In the genomic region with DNA sequence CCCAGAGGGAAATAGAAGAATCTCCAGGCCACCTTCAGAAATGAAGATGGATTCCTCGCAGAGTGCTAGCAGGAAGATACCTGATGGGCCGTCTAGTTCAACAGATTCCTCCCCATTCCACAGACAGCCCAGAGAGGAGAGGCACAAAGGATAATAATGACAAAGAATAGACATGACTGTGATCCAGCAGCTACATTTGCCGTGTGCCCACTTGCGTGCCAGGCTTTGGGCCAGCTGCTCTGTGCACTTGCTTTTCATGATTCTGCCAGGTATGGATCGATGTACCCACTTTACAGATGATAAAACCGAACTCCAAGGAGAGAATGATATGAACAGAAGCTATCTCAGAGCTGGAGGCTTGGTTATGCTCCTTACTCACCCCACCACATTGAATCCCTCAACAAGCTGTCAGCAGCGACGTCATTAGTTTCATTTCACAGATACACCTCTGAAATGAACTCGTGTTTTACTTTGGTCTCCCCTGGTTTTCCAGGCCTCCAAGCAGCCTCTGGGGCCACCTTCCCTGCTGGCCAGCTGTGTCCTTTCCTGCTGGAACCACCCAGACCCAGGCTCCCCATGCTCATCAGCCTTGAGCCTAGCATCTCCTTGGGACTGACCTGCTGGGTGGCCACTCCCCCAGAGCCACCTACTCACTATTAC, we compare ENCODE assay signal across 16 cellular contexts. TPM values are rescaled to one million over a fixed set of nuclear protein-coding genes. Genes with fewer than 3 reads are reported as not detected.
DNase-seq lines count a peak whose midpoint lies in the region; ATAC-seq and TF ChIP-seq lines count a peak whose summit lies in the region.
"Had no signal": no experiment of that assay in that cellular context is flagged by ENCODE, and none has a peak within 500 bp of the region (broad histone marks: within the 10 kb centered on the region; RNA-seq: fewer than 3 reads in every experiment).

No MANE protein-coding gene starts in this region.

- intact Hi-C loops in Caco-2 (cut with micrococcal nuclease; ENCODE audit: unreplicated experiment), result no loop called here

- H3K9me3 ChIP-seq in Caco-2, result peaks cover 9% of the 10 kb centered on the region; the same call in 1 of the 2 replicates

- no peaks in the 10 kb centered on the region for H3K4me1 Mint-ChIP-seq in Caco-2 (ENCODE audit: low read depth, unreplicated experiment)

- H3K36me3 ChIP-seq in Caco-2 (ENCODE audit: control insufficient read depth, insufficient read depth, low read length), result no peaks in the 10 kb centered on the region

- no peak overlapping the region for H3K4me3 ChIP-seq in Caco-2 (ENCODE audit: low read depth, low read length)

- peak; percentile 33 for DNase-seq in islet precursor cell
- DNase-seq in DMS 273 treated with DMSO at 0.1 percent for 48 hours (lab: John Stamatoyannopoulos, UW), result no peak
- no peak for DNase-seq in RWPE1 (ENCODE audit: low spot score)
- no peak for DNase-seq in activated T-cell treated with anti-CD3 and anti-CD28 coated beads, Interleukin-2, amount 50 U/mL, for 1 hour
- DNase-seq in Caco-2, result no peak
- DNase-seq: activated CD8-positive, alpha-beta T cell treated with anti-CD3 and anti-CD28 coated beads for 36 hours; activated naive CD4-positive, alpha-beta T cell treated with Interleukin-2 at 50 U/mL for 16 hours; GDM1; mesenchymal stem cell; stimulated activated naive CD4-positive, alpha-beta T cell treated with Interleukin-2 at 50 U/mL for 16 hours had no signal

- ATAC-seq in GM18499 (IDR thresholded peaks at IDR 0.05; ENCODE audit: insufficient read depth, unreplicated experiment) (peak; percentile 22), GM19467 (IDR thresholded peaks at IDR 0.05; ENCODE audit: unreplicated experiment) (peak; percentile 21), HG03139 (IDR thresholded peaks at IDR 0.05; ENCODE audit: unreplicated experiment) (peak; percentile 9)
- ATAC-seq: activated CD8-positive, alpha-beta T cell treated with anti-CD3 and anti-CD28 coated beads for 36 hours had no signal

- peaks cover 6% of the 10 kb centered on the region for H3K36me3 Mint-ChIP-seq in Caco-2 (ENCODE audit: insufficient read depth, unreplicated experiment)
- H3K36me3 Mint-ChIP-seq: CD14-positive monocyte had no signal

- H3K27me3 ChIP-seq in Caco-2 (replicated peaks; ENCODE audit: control insufficient read depth, insufficient read depth, low read length), result no peaks in the 10 kb centered on the region

- no peaks in the 10 kb centered on the region for H3K4me1 ChIP-seq in Caco-2

- no peak overlapping the region for H3K27ac Mint-ChIP-seq in Caco-2 (ENCODE audit: unreplicated experiment)
- H3K27ac Mint-ChIP-seq: activated CD8-positive, alpha-beta T cell treated with anti-CD3 and anti-CD28 coated beads for 36 hours; T-helper 1 cell treated with Interleukin-12 subunit alpha and Interleukin-12 subunit beta and Interleukin-4 antibody, amounts not matched to agents 30 μg/mL and 1 μg/mL, for 36 hours had no signal

- peaks cover 9% of the 10 kb centered on the region for H3K9me3 Mint-ChIP-seq in Caco-2 (ENCODE audit: unreplicated experiment)

- POLR2A ChIA-PET in RWPE1 (lab: Yijun Ruan, JAX; ENCODE audit: low non-redundant PET) (no interaction called here), Caco-2 (lab: Charles Lee) (no interaction called here)

- H3K27me3 Mint-ChIP-seq in Caco-2 (ENCODE audit: insufficient read depth, unreplicated experiment), result peaks cover 13% of the 10 kb centered on the region

- H3K27ac ChIP-seq in RWPE1, result no peak overlapping the region

- no TSS peak for BruUV-seq in Caco-2 (replicated peaks; lab: Mats Ljungman, UMichigan)

- CTCF ChIA-PET in RWPE1 (lab: Yijun Ruan, JAX) (no interaction called here), Caco-2 (lab: Charles Lee) (interaction anchor here (0.6 kb wide), 1 partner anchor 17 kb away, joined by 4 read pairs; no protein-coding TSS in a partner anchor)

- TF ChIP-seq CTCF in RWPE1 (conservative IDR thresholded peaks at IDR 0.05; ENCODE audit: low read depth) (no peak), Caco-2 (IDR thresholded peaks at IDR 0.05; ENCODE audit: insufficient read depth in 1 of 2, low read depth in 1 of 2, low read length in 1 of 2, severe bottlenecking in 1 of 2, unreplicated experiment in 1 of 2) (no peak)

- no peak overlapping the region for H3K4me3 Mint-ChIP-seq in Caco-2 (ENCODE audit: unreplicated experiment)
- H3K4me3 Mint-ChIP-seq: activated CD8-positive, alpha-beta T cell treated with anti-CD3 and anti-CD28 coated beads for 36 hours; CD14-positive monocyte; T-helper 1 cell treated with Interleukin-12 subunit alpha and Interleukin-12 subunit beta and Interleukin-4 antibody, amounts not matched to agents 30 μg/mL and 1 μg/mL, for 36 hours had no signal

RNA-seq across cellular contexts. Expression of gene WDFY4, which starts 11.9 kb away (rescaled TPM):
- total RNA-seq in Caco-2 (2022), result not detected in 2 replicates
- total RNA-seq: epithelial cell of proximal tubule had no signal
